1 cellular context compared by ENCODE assay signal in the genomic region with DNA sequence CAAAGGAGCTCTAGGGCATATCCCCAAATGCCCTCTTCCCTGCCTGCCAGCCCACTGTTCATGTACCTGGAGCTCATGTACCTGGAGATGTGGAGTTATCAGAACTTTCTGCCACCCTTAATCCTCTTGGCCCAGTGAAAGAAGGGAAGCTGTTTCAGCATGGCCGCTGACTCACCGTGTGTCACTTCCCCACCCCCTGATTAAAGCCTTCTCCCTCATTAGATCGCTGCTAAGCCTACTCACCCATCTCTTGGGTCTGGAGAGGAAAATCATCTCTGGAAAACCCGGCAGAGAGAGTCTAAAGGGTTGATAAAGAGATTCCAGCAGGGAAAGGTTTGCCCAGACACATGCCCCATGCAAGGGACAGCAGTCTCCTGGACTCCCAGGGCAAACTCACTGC.
TF ChIP-seq lines count a peak whose summit lies in the region.

No MANE protein-coding gene starts in this region.

TF ChIP-seq in IMR-90, 13 proteins besides CTCF, POLR2A, EP300 and RAD21 (continued from another document):
- TF ChIP-seq FOS (IDR thresholded peaks at IDR 0.05; ENCODE audit: low read depth, low read length) (peak; percentile 93), MAZ (IDR thresholded peaks at IDR 0.05; ENCODE audit: borderline replicate concordance, low read depth, low read length) (peak; percentile 43; the same call in 1 of the 2 replicates), RCOR1 (IDR thresholded peaks at IDR 0.05; ENCODE audit: insufficient replicate concordance, low read length) (no peak), SMC3 (IDR thresholded peaks at IDR 0.05; ENCODE audit: low read depth, low read length) (no peak), CHD1 (IDR thresholded peaks at IDR 0.05; ENCODE audit: low read depth, low read length) (no peak)
